Comparison of ENCODE assay signal across 17 cellular contexts in genomic region chr6:157891544-157892362, GRCh38.
DNase-seq lines count a peak whose midpoint lies in the region; ATAC-seq, FAIRE-seq and TF ChIP-seq lines count a peak whose summit lies in the region.
"Had no signal": no experiment of that assay in that cellular context is flagged by ENCODE, and none has a peak within 500 bp of the region (broad histone marks: within the 10 kb centered on the region; RNA-seq: fewer than 3 reads in every experiment).

No MANE protein-coding gene starts in this region.

- H3K4me1 Mint-ChIP-seq in activated CD4-positive, alpha-beta T cell treated with anti-CD3 and anti-CD28 coated beads, Interleukin-2, amount 10 ng/mL, durations not matched to agents 24 days and 14 days: peaks cover 31% of the 10 kb centered on the region
- H3K4me1 Mint-ChIP-seq in T-helper 17 cell (peaks cover 29% of the 10 kb centered on the region), progenitor cell of endocrine pancreas (ENCODE audit: low read depth) (peaks cover 8% of the 10 kb centered on the region), osteocyte (ENCODE audit: unreplicated experiment) (no peaks in the 10 kb centered on the region)

- H3K27me3 ChIP-seq in bronchial epithelial cell (ENCODE audit: control insufficient read depth, insufficient read depth, low read length): no peaks in the 10 kb centered on the region
- H3K27me3 ChIP-seq: Peyer's patch had no signal

- no peaks in the 10 kb centered on the region for H3K9me3 Mint-ChIP-seq in activated CD4-positive, alpha-beta T cell treated with anti-CD3 and anti-CD28 coated beads, Interleukin-2, amount 10 ng/mL, durations not matched to agents 24 days and 14 days
- H3K9me3 Mint-ChIP-seq in progenitor cell of endocrine pancreas (ENCODE audit: low read depth) (no peaks in the 10 kb centered on the region), osteocyte (ENCODE audit: unreplicated experiment) (no peaks in the 10 kb centered on the region)

- FAIRE-seq in bronchial epithelial cell (lab: Jason Lieb, UNC): peak; percentile 36
- FAIRE-seq: A549, H54 had no signal

- no peaks in the 10 kb centered on the region for H3K27me3 Mint-ChIP-seq in activated CD4-positive, alpha-beta T cell treated with anti-CD3 and anti-CD28 coated beads, Interleukin-2, amount 10 ng/mL, durations not matched to agents 24 days and 14 days
- H3K27me3 Mint-ChIP-seq in T-helper 17 cell (no peaks in the 10 kb centered on the region), progenitor cell of endocrine pancreas (no peaks in the 10 kb centered on the region), osteocyte (ENCODE audit: unreplicated experiment) (no peaks in the 10 kb centered on the region)

- DNase-seq in activated CD4-positive, alpha-beta T cell treated with anti-CD3 and anti-CD28 coated beads, Interleukin-2, amount 10 ng/mL, durations not matched to agents 24 days and 14 days: peak; percentile 75
- no peak for DNase-seq in activated CD4-positive, alpha-beta T cell treated with anti-CD3 and anti-CD28 coated beads, Interleukin-2, amount 50 U/mL, for 1 hour
- DNase-seq in T-helper 17 cell: no peak
- no peak for DNase-seq in bronchial epithelial cell (ENCODE audit: low read depth)
- DNase-seq in progenitor cell of endocrine pancreas (ENCODE audit: low spot score, unreplicated experiment): no peak
- DNase-seq in activated CD4-positive, CD25-positive, alpha-beta regulatory T cell treated with anti-CD3 and anti-CD28 coated beads, Interleukin-2, amount 50 U/mL, for 72 hours: no peak
- no peak for DNase-seq in mesenteric fat pad (ENCODE audit: low spot score)
- no peak for DNase-seq in osteocyte (ENCODE audit: extremely low spot score, unreplicated experiment)
- DNase-seq: amniotic stem cell, dermis blood vessel endothelial cell, Kasumi-1, NCI-H187 treated with DMSO at 0.1 percent for 48 hours, NCI-H524 treated with DMSO at 0.1 percent for 48 hours, nucleus accumbens, Peyer's patch had no signal

- no peak for TF ChIP-seq CTCF in bronchial epithelial cell (IDR thresholded peaks at IDR 0.05; ENCODE audit: insufficient read depth, low read length, severe bottlenecking)
- no peak for TF ChIP-seq CTCF in progenitor cell of endocrine pancreas (IDR thresholded peaks at IDR 0.05; ENCODE audit: unreplicated experiment)
- TF ChIP-seq CTCF in osteocyte (IDR thresholded peaks at IDR 0.05): no peak

- H3K36me3 Mint-ChIP-seq in activated CD4-positive, alpha-beta T cell treated with anti-CD3 and anti-CD28 coated beads, Interleukin-2, amount 10 ng/mL, durations not matched to agents 24 days and 14 days (ENCODE audit: low read depth): peaks cover 43% of the 10 kb centered on the region
- H3K36me3 Mint-ChIP-seq in T-helper 17 cell (ENCODE audit: low read depth) (peaks cover 8% of the 10 kb centered on the region), progenitor cell of endocrine pancreas (ENCODE audit: insufficient read depth) (peaks cover 21% of the 10 kb centered on the region), osteocyte (ENCODE audit: unreplicated experiment) (peaks cover 30% of the 10 kb centered on the region)

- no peak for ATAC-seq in T-helper 17 cell
- ATAC-seq: A549 had no signal

- H3K4me3 ChIP-seq in bronchial epithelial cell (ENCODE audit: low read depth, low read length): no peak overlapping the region
- H3K4me3 ChIP-seq: A549, Peyer's patch had no signal

- peak overlapping the region; percentile 58 for H3K27ac Mint-ChIP-seq in activated CD4-positive, alpha-beta T cell treated with anti-CD3 and anti-CD28 coated beads, Interleukin-2, amount 10 ng/mL, durations not matched to agents 24 days and 14 days
- H3K27ac Mint-ChIP-seq in T-helper 17 cell (peak overlapping the region; percentile 87), progenitor cell of endocrine pancreas (peak overlapping the region; percentile 54), osteocyte (ENCODE audit: unreplicated experiment) (no peak overlapping the region)

- H3K9me3 ChIP-seq in T-helper 17 cell (ENCODE audit: control insufficient read depth, low read length, poor library complexity, severe bottlenecking): peaks cover 3% of the 10 kb centered on the region
- H3K9me3 ChIP-seq: A549, Peyer's patch had no signal

- intact Hi-C loops in activated CD4-positive, alpha-beta T cell treated with anti-CD3 and anti-CD28 coated beads, Interleukin-2, amount 10 ng/mL, durations not matched to agents 24 days and 14 days (cut with micrococcal nuclease): no loop called here

- H3K36me3 ChIP-seq in bronchial epithelial cell (ENCODE audit: control insufficient read depth, insufficient read depth, low read length): peaks cover 9% of the 10 kb centered on the region

- peak overlapping the region; percentile 70 for H3K4me3 Mint-ChIP-seq in activated CD4-positive, alpha-beta T cell treated with anti-CD3 and anti-CD28 coated beads, Interleukin-2, amount 10 ng/mL, durations not matched to agents 24 days and 14 days
- H3K4me3 Mint-ChIP-seq in T-helper 17 cell (peak overlapping the region; percentile 81), progenitor cell of endocrine pancreas (ENCODE audit: low read depth) (no peak overlapping the region), osteocyte (ENCODE audit: unreplicated experiment) (no peak overlapping the region)

Comparison
In these comparisons a context has a peak if more than half of its experiments do, and no peak if none do; other contexts are left out.
1. H3K4me3 Mint-ChIP-seq: peak in activated CD4-positive, alpha-beta T cell treated with anti-CD3 and anti-CD28 coated beads, Interleukin-2, amount 10 ng/mL, durations not matched to agents 24 days and 14 days (single experiment) and T-helper 17 cell (single experiment); none in progenitor cell of endocrine pancreas (single experiment) and osteocyte (single experiment).